Comparison of ENCODE assay signal across 8 cellular contexts in the genomic region with DNA sequence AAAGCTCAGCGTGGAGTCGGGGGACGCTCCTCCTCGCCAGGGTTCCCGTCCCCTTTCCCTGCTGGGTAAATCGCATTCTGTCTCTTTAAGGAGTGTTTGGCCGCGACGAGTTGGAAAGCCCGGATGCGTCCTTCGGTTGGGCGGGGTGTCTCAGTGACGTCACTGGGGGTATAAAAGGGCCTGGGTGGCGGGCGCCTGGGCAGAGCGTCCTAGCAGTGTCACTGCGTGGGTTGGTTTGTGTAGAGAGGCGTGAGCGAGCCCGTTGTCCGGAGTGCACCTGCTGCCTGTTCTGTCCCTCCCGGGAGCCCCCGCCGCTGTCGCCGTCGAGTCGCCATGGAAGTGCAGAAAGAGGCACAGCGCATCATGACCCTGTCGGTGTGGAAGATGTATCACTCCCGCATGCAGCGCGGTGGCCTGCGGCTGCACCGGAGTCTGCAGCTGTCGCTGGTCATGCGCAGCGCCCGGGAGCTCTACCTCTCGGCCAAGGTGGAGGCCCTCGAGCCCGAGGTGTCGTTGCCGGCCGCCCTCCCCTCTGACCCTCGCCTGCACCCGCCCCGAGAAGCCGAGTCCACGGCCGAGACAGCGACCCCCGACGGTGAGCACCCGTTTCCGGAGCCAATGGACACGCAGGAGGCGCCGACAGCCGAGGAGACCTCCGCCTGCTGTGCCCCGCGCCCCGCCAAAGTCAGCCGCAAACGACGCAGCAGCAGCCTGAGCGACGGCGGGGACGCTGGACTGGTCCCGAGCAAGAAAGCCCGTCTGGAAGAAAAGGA. TPM values are rescaled to one million over a fixed set of nuclear protein-coding genes. Genes with fewer than 3 reads are reported as not detected.
A peak's percentile ranks its signal among the peaks of the same experiment; 100 is the strongest.
DNase-seq lines count a peak whose midpoint lies in the region; ATAC-seq and TF ChIP-seq lines count a peak whose summit lies in the region.

No MANE protein-coding gene starts in this region.

- peak overlapping the region; percentile 97 to 100 for H3K27ac Mint-ChIP-seq in activated naive CD4-positive, alpha-beta T cell treated with anti-CD3 and anti-CD28 coated beads, Interleukin-2, amount 50 U/mL, for 72 hours

- TF ChIP-seq CTCF in omental fat pad (IDR thresholded peaks at IDR 0.05) = no peak

- DNase-seq in DMS53 treated with DMSO at 0.1 percent for 48 hours (lab: John Stamatoyannopoulos, UW; ENCODE audit: unreplicated experiment) = peak; percentile 68
- peak; percentile 94 for DNase-seq in HCEC 1CT
- peak; percentile 92 for DNase-seq in NCI-H1105 treated with DMSO at 0.1 percent for 48 hours (lab: John Stamatoyannopoulos, UW)
- DNase-seq in SKM-1 (lab: John Stamatoyannopoulos, UW; ENCODE audit: unreplicated experiment) = peak; percentile 78
- peak; percentile 97 to 99 for DNase-seq in activated naive CD4-positive, alpha-beta T cell treated with anti-CD3 and anti-CD28 coated beads, Interleukin-2, amount 50 U/mL, for 72 hours (ENCODE audit: low spot score in 2 of 2)
- DNase-seq in globus pallidus (ENCODE audit: low spot score) = peak; percentile 95
- peak; percentile 97 for DNase-seq in omental fat pad (ENCODE audit: low spot score)

- peaks cover 50 to 57% of the 10 kb centered on the region in 2 donors for H3K36me3 Mint-ChIP-seq in activated naive CD4-positive, alpha-beta T cell treated with anti-CD3 and anti-CD28 coated beads, Interleukin-2, amount 50 U/mL, for 72 hours

- peak; percentile 35 to 41 for ATAC-seq in activated naive CD4-positive, alpha-beta T cell treated with anti-CD3 and anti-CD28 coated beads, Interleukin-2, amount 50 U/mL, for 72 hours
- peak; percentile 15 for ATAC-seq in omental fat pad (ENCODE audit: low FRiP score)

- H3K27ac ChIP-seq in temporal lobe (ENCODE audit: low read depth, low read length) = peak overlapping the region; percentile 84

- H3K9me3 Mint-ChIP-seq in activated naive CD4-positive, alpha-beta T cell treated with anti-CD3 and anti-CD28 coated beads, Interleukin-2, amount 50 U/mL, for 72 hours = no peaks in the 10 kb centered on the region

RNA-seq across cellular contexts. Expression of a gene that starts 2.8 kb away (rescaled TPM):
- total RNA-seq in activated naive CD4-positive, alpha-beta T cell treated with anti-CD3 and anti-CD28 coated beads, Interleukin-2, amount 50 U/mL, for 72 hours = 100 to 1,000 TPM; 111 to 174 TPM
- 100 to 1,000 TPM; 110 to 253 (median 210) TPM for total RNA-seq in omental fat pad
- total RNA-seq in temporal lobe = 9.6 TPM

RNA-seq across cellular contexts. Expression of a gene that starts 2.9 kb away (rescaled TPM):
- 10 to 100 TPM; 67.2 to 77.1 TPM for total RNA-seq in activated naive CD4-positive, alpha-beta T cell treated with anti-CD3 and anti-CD28 coated beads, Interleukin-2, amount 50 U/mL, for 72 hours
- 10 to 100 TPM; 41.0 to 97.6 (median 53.9) TPM for total RNA-seq in omental fat pad
- total RNA-seq in temporal lobe = 18.9 TPM

RNA-seq across cellular contexts. Expression of a gene that starts 35.0 kb away (rescaled TPM):
- total RNA-seq in activated naive CD4-positive, alpha-beta T cell treated with anti-CD3 and anti-CD28 coated beads, Interleukin-2, amount 50 U/mL, for 72 hours = 10 to 100 TPM; 56.0 to 67.0 TPM
- total RNA-seq in omental fat pad (10 to 100 TPM; 12.0 to 44.7 (median 23.0) TPM), temporal lobe (11.6 TPM)

RNA-seq across cellular contexts. Expression of a gene that starts 36.5 kb away (rescaled TPM):
- total RNA-seq in activated naive CD4-positive, alpha-beta T cell treated with anti-CD3 and anti-CD28 coated beads, Interleukin-2, amount 50 U/mL, for 72 hours = 10 to 100 TPM; 65.5 to 82.4 TPM
- total RNA-seq in omental fat pad (10 to 100 TPM; 27.0 to 70.5 (median 39.2) TPM), temporal lobe (14.3 TPM)

RNA-seq across cellular contexts. Expression of a gene that starts 50.4 kb away (rescaled TPM):
- 1 to 10 TPM in 1 of 2 donors, under 1 TPM in 1; 0.71 to 3.2 TPM for total RNA-seq in activated naive CD4-positive, alpha-beta T cell treated with anti-CD3 and anti-CD28 coated beads, Interleukin-2, amount 50 U/mL, for 72 hours
- 10 to 100 TPM in 3 of 4 donors, 1 to 10 TPM in 1; 5.5 to 29.9 (median 20.5) TPM for total RNA-seq in omental fat pad
- total RNA-seq in temporal lobe = 1.2 TPM

Comparison
In these comparisons a context has a peak if more than half of its experiments do, and no peak if none do; other contexts are left out.
1. Peak in every context shown above with its lines: DNase-seq, ATAC-seq and H3K27ac ChIP-seq.
2. RNA of a gene that starts 2.8 kb away (total RNA-seq): 110 to 253 TPM in omental fat pad and 111 to 174 TPM in activated naive CD4-positive, alpha-beta T cell treated with anti-CD3 and anti-CD28 coated beads, Interleukin-2, amount 50 U/mL, for 72 hours; 9.6 TPM in temporal lobe (single experiment); every median in the first group is over 10 times any median in the second.